In genomic region chr1:160291248-160292220, GRCh38 we compare ENCODE assay signal across 8 cellular contexts. TPM values are rescaled to one million over a fixed set of nuclear protein-coding genes. Genes with fewer than 3 reads are reported as not detected.
DNase-seq lines count a peak whose midpoint lies in the region; ATAC-seq and TF ChIP-seq lines count a peak whose summit lies in the region.

No MANE protein-coding gene starts in this region.

- H3K36me3 ChIP-seq in PC-3 (ENCODE audit: low read depth, low read length) (peaks cover 73% of the 10 kb centered on the region), esophagus squamous epithelium (peaks cover 51 to 83% (median 70%) of the 10 kb centered on the region in 3 donors)

- H3K4me1 ChIP-seq in PC-3 (ENCODE audit: insufficient read depth, low read length), result peaks cover 4% of the 10 kb centered on the region; the same call in 1 of the 2 replicates
- H3K4me1 ChIP-seq in esophagus squamous epithelium, result peaks cover 0 to 13% (median 3%) of the 10 kb centered on the region in 3 donors

- no peaks in the 10 kb centered on the region for H3K79me2 ChIP-seq in PC-3 (ENCODE audit: low read length)

- WGBS in esophagus squamous epithelium, 2 donors, result 42 to 47% methylated on average over 9 to 10 of the region's 11 CpGs

- no peaks in the 10 kb centered on the region for H3K9me3 Mint-ChIP-seq in natural killer cell

- DNase-seq in AG09309 (ENCODE audit: low read depth), result no peak
- DNase-seq in KBM-7, result peak; percentile 86
- DNase-seq in PC-3, result peak; percentile 80
- peak; percentile 55 for DNase-seq in activated T-cell treated with anti-CD3 and anti-CD28 coated beads, Interleukin-2, amount 50 U/mL, for 1 hour
- DNase-seq in esophagus squamous epithelium (lab: John Stamatoyannopoulos, UW), result no peak
- DNase-seq in natural killer cell, result peak; percentile 43
- peak; percentile 42 for DNase-seq in stimulated activated naive CD4-positive, alpha-beta T cell treated with Interleukin-2 at 50 U/mL for 16 hours (lab: John Stamatoyannopoulos, UW)

- H3K27ac ChIP-seq in PC-3 (ENCODE audit: low read length), result no peak overlapping the region
- H3K27ac ChIP-seq in esophagus squamous epithelium, result no peak overlapping the region

- no peak overlapping the region for H3K4me2 ChIP-seq in PC-3 (ENCODE audit: low read length)

- H3K27me3 Mint-ChIP-seq in natural killer cell (ENCODE audit: low read depth in 2 of 2), result no peaks in the 10 kb centered on the region

- TF ChIP-seq CTCF in AG09309 (IDR thresholded peaks at IDR 0.05; ENCODE audit: control insufficient read depth, insufficient read depth, low read depth, low read length, missing control alignments) (peak; percentile 79), PC-3 (conservative IDR thresholded peaks at IDR 0.05; ENCODE audit: low read depth, low read length) (peak; percentile 92), esophagus squamous epithelium (IDR thresholded peaks at IDR 0.05) (peak; percentile 76 to 85 (median 82)), natural killer cell (IDR thresholded peaks at IDR 0.05) (peak; percentile 79)

- no peak overlapping the region for H3K4me3 Mint-ChIP-seq in natural killer cell

- no peaks in the 10 kb centered on the region for H3K9me2 ChIP-seq in PC-3 (replicated peaks; ENCODE audit: low read length)

- ATAC-seq in GM18873 (IDR thresholded peaks at IDR 0.05; ENCODE audit: low FRiP score, unreplicated experiment) (peak; percentile 54), PC-3 (peak; percentile 87), natural killer cell (peak; percentile 90 to 97 (median 93))

- BruUV-seq in PC-3 (replicated peaks; lab: Mats Ljungman, UMichigan), result no TSS peak

- H3K36me3 Mint-ChIP-seq in natural killer cell, result peaks cover 30% of the 10 kb centered on the region

- no peak for TF ChIP-seq POLR2A in esophagus squamous epithelium (IDR thresholded peaks at IDR 0.05)

- H3K27me3 ChIP-seq in PC-3 (ENCODE audit: low read length), result no peaks in the 10 kb centered on the region
- no peaks in the 10 kb centered on the region for H3K27me3 ChIP-seq in esophagus squamous epithelium

- H3F3A ChIP-seq in PC-3 (ENCODE audit: low read length, unreplicated experiment), result no peaks in the 10 kb centered on the region

- H3K4me1 Mint-ChIP-seq in natural killer cell, result no peaks in the 10 kb centered on the region

- POLR2A ChIA-PET in PC-3 (lab: Charles Lee; ENCODE audit: unreplicated experiment), result interaction anchor here (0.5 kb wide), 1 partner anchor 1281 kb away, joined by 4 read pairs; no protein-coding TSS in a partner anchor

- no peak overlapping the region for H3K9ac ChIP-seq in PC-3 (ENCODE audit: low read length)

- no peak overlapping the region for H2AFZ ChIP-seq in PC-3 (ENCODE audit: low read length)

- in situ Hi-C loops in KBM-7 (cut with MboI; ENCODE audit: low pct_unique_long_range_greater_than_20kb, low sequenced_read_pairs), result no loop called here

- no peaks in the 10 kb centered on the region for H4K20me1 ChIP-seq in PC-3 (ENCODE audit: low read length)

- intact Hi-C loops in PC-3 (cut with micrococcal nuclease), result loop anchor here (1.0 kb wide), 1 partner anchor 98 kb away; no protein-coding TSS in a partner anchor
- intact Hi-C loops in esophagus squamous epithelium (cut with DNase I), result loop anchor here (5.0 kb wide), 1 partner anchor 94 kb away; no protein-coding TSS in a partner anchor
- intact Hi-C loops in natural killer cell (cut with micrococcal nuclease), result loop anchor here (1.0 kb wide), 2 partner anchors 98 to 190 kb away; no protein-coding TSS in a partner anchor

- CTCF ChIA-PET in PC-3 (lab: Charles Lee), result interaction anchor here (0.6 to 2.4 kb wide), 16 partner anchors 13 to 1159 kb away, joined by 3 to 35 read pairs (median 6); partner anchors contain the start of genes DCAF8 and NHLH1

- peak overlapping the region; percentile 49 to 59 for H3K27ac Mint-ChIP-seq in natural killer cell

- H3K4me3 ChIP-seq in AG09309 (ENCODE audit: control insufficient read depth, low read depth, low read length), result no peak overlapping the region
- H3K4me3 ChIP-seq in PC-3 (ENCODE audit: low read length), result no peak overlapping the region
- no peak overlapping the region for H3K4me3 ChIP-seq in esophagus squamous epithelium

- no peaks in the 10 kb centered on the region for H3K9me3 ChIP-seq in PC-3 (ENCODE audit: low read length)
- no peaks in the 10 kb centered on the region for H3K9me3 ChIP-seq in esophagus squamous epithelium

RNA-seq across cellular contexts. Expression of gene PEX19, which starts 6.6 kb away (rescaled TPM):
- total RNA-seq in PC-3 (2014; rRNA removed) (63.2 and 65.4 TPM in 2 replicates), esophagus squamous epithelium (10 to 100 TPM; 21.2 to 39.7 (median 25.1) TPM), natural killer cell (10 to 100 TPM; 41.5 to 48.8 (median 47.8) TPM)

RNA-seq across cellular contexts. Expression of gene DCAF8, which starts 29.2 kb away (rescaled TPM):
- total RNA-seq in PC-3 (2014; rRNA removed) (122 and 139 TPM in 2 replicates), esophagus squamous epithelium (100 to 1,000 TPM in 1 of 4 donors, 10 to 100 TPM in 3; 54.0 to 139 (median 58.6) TPM), natural killer cell (100 to 1,000 TPM; 189 to 201 (median 189) TPM)

RNA-seq across cellular contexts. Expression of gene COPA, which starts 51.5 kb away (rescaled TPM):
- 141 and 142 TPM in 2 replicates for total RNA-seq in PC-3 (2014; rRNA removed)
- 10 to 100 TPM; 74.9 to 99.8 (median 91.3) TPM for total RNA-seq in esophagus squamous epithelium
- 100 to 1,000 TPM; 140 to 167 (median 148) TPM for total RNA-seq in natural killer cell

RNA-seq across cellular contexts. Expression of gene NCSTN, which starts 51.6 kb away (rescaled TPM):
- 48.2 and 49.6 TPM in 2 replicates for total RNA-seq in PC-3 (2014; rRNA removed)
- total RNA-seq in esophagus squamous epithelium, result 10 to 100 TPM; 40.2 to 57.6 (median 49.8) TPM
- total RNA-seq in natural killer cell, result 100 to 1,000 TPM; 104 to 140 (median 110) TPM

Comparison
In these comparisons a context has a peak if more than half of its experiments do, and no peak if none do; other contexts are left out.
1. DNase-seq: peak in KBM-7 (single experiment), PC-3 (single experiment), activated T-cell treated with anti-CD3 and anti-CD28 coated beads, Interleukin-2, amount 50 U/mL, for 1 hour (single experiment), natural killer cell (single experiment) and stimulated activated naive CD4-positive, alpha-beta T cell treated with Interleukin-2 at 50 U/mL for 16 hours (single experiment); none in AG09309 (single experiment) and esophagus squamous epithelium (single experiment).
2. Peak in every context shown above with its lines, with median percentiles within 50 percentile points of each other: CTCF ChIP-seq and ATAC-seq.